9 cellular contexts compared by ENCODE assay signal in genomic region chr19:35544110-35544802, GRCh38. TPM values are rescaled to one million over a fixed set of nuclear protein-coding genes. Genes with fewer than 3 reads are reported as not detected.
A peak's percentile ranks its signal among the peaks of the same experiment; 100 is the strongest.
DNase-seq lines count a peak whose midpoint lies in the region; ATAC-seq and TF ChIP-seq lines count a peak whose summit lies in the region.
"Had no signal": no experiment of that assay in that cellular context is flagged by ENCODE, and none has a peak within 500 bp of the region (broad histone marks: within the 10 kb centered on the region; RNA-seq: fewer than 3 reads in every experiment).

No MANE protein-coding gene starts in this region.

- H3K4me3 ChIP-seq in CD4-positive, alpha-beta memory T cell (ENCODE audit: low read length in 2 of 2) = peak overlapping the region in 1 of 2 donors; percentile 84
- H3K4me3 ChIP-seq in OCI-LY1 (ENCODE audit: low read depth, low read length, poor library complexity, severe bottlenecking) = peak overlapping the region; percentile 90
- peak overlapping the region; percentile 66 for H3K4me3 ChIP-seq in endocrine pancreas (ENCODE audit: control insufficient read depth, insufficient read depth, low read length)
- H3K4me3 ChIP-seq in neuron (ENCODE audit: low read length) = peak overlapping the region; percentile 58

- peaks cover 3 to 8% of the 10 kb centered on the region in 2 donors for H3K36me3 Mint-ChIP-seq in CD4-positive, alpha-beta memory T cell

- H2AFZ ChIP-seq in OCI-LY1 (ENCODE audit: low read length) (no peak overlapping the region), neuron (ENCODE audit: low read depth, low read length) (no peak overlapping the region)

- no peaks in the 10 kb centered on the region for H3K9me2 ChIP-seq in OCI-LY1 (ENCODE audit: low read depth, low read length)

- H3K27ac Mint-ChIP-seq in CD4-positive, alpha-beta memory T cell = peak overlapping the region; percentile 87 to 96 (median 93)

- H3K9me3 ChIP-seq in CD4-positive, alpha-beta memory T cell (ENCODE audit: control insufficient read depth in 1 of 2, low read length in 2 of 2) = no peaks in the 10 kb centered on the region
- no peaks in the 10 kb centered on the region for H3K9me3 ChIP-seq in OCI-LY1 (ENCODE audit: low read length)
- no peaks in the 10 kb centered on the region for H3K9me3 ChIP-seq in endocrine pancreas (ENCODE audit: control insufficient read depth, low read length)
- no peaks in the 10 kb centered on the region for H3K9me3 ChIP-seq in neuron (ENCODE audit: low read length)

- no peaks in the 10 kb centered on the region for H3K27me3 Mint-ChIP-seq in CD4-positive, alpha-beta memory T cell

- no peaks in the 10 kb centered on the region for H4K20me1 ChIP-seq in OCI-LY1 (ENCODE audit: insufficient read depth, low read length)

- H3K27me3 ChIP-seq in CD4-positive, alpha-beta memory T cell (ENCODE audit: insufficient read depth, low read length) = no peaks in the 10 kb centered on the region
- H3K27me3 ChIP-seq in OCI-LY1 (ENCODE audit: insufficient read depth, low read length) (no peaks in the 10 kb centered on the region), endocrine pancreas (ENCODE audit: control insufficient read depth, insufficient read depth, low read length) (no peaks in the 10 kb centered on the region), neuron (ENCODE audit: insufficient read depth, low read length) (no peaks in the 10 kb centered on the region)

- intact Hi-C loops in CD4-positive, alpha-beta memory T cell (cut with micrococcal nuclease) = no loop called here

- H3K9me3 Mint-ChIP-seq in CD4-positive, alpha-beta memory T cell = no peaks in the 10 kb centered on the region

- H3K27ac ChIP-seq in CD4-positive, alpha-beta memory T cell (ENCODE audit: low read depth, low read length) = peak overlapping the region; percentile 76
- no peak overlapping the region for H3K27ac ChIP-seq in OCI-LY1 (ENCODE audit: low read depth, low read length, poor library complexity, severe bottlenecking)

- no peak for DNase-seq in CD4-positive, alpha-beta memory T cell
- no peak for DNase-seq in GF-D8 (lab: John Stamatoyannopoulos, UW)
- DNase-seq in UCSD-AML1 (lab: John Stamatoyannopoulos, UW; ENCODE audit: unreplicated experiment) = no peak
- DNase-seq: activated effector memory CD4-positive, alpha-beta T cell treated with anti-CD3 and anti-CD28 coated beads, Interleukin-2, amount 50 U/mL, for 16 hours had no signal

- POLR2A ChIA-PET in CD4-positive, alpha-beta memory T cell (lab: Charles Lee; ENCODE audit: partially characterized antibody) = interaction anchor here (1.1 kb wide), 1 partner anchor 10 kb away, joined by 3 read pairs; no protein-coding TSS in a partner anchor

- peaks cover 24% of the 10 kb centered on the region for H3K4me1 ChIP-seq in CD4-positive, alpha-beta memory T cell (ENCODE audit: insufficient read depth, low read length)
- H3K4me1 ChIP-seq in OCI-LY1 (ENCODE audit: insufficient read depth, low read length, severe bottlenecking) = peaks cover 38% of the 10 kb centered on the region
- no peaks in the 10 kb centered on the region for H3K4me1 ChIP-seq in endocrine pancreas (ENCODE audit: control insufficient read depth, insufficient read depth, low read length)
- H3K4me1 ChIP-seq in neuron (ENCODE audit: insufficient read depth, low read length) = peaks cover 13% of the 10 kb centered on the region

- no peak for ATAC-seq in HG03354 (IDR thresholded peaks at IDR 0.05; ENCODE audit: poor library complexity, severe bottlenecking, unreplicated experiment)
- ATAC-seq in GM21526 (IDR thresholded peaks at IDR 0.05; ENCODE audit: low FRiP score, unreplicated experiment) = no peak

- H3K4me2 ChIP-seq in OCI-LY1 (ENCODE audit: low read length) = peak overlapping the region; percentile 84

- no peak for TF ChIP-seq CTCF in OCI-LY1 (IDR thresholded peaks at IDR 0.05; ENCODE audit: low read length)

- H3K36me3 ChIP-seq in CD4-positive, alpha-beta memory T cell (ENCODE audit: insufficient read depth, low read length) = no peaks in the 10 kb centered on the region
- H3K36me3 ChIP-seq in OCI-LY1 (ENCODE audit: insufficient read depth, low read length) (peaks cover 11% of the 10 kb centered on the region; the same call in 1 of the 2 replicates), endocrine pancreas (ENCODE audit: control insufficient read depth, insufficient read depth, low read length) (no peaks in the 10 kb centered on the region), neuron (ENCODE audit: insufficient read depth, low read length) (no peaks in the 10 kb centered on the region)

- no peaks in the 10 kb centered on the region for H3F3A ChIP-seq in OCI-LY1 (ENCODE audit: insufficient read depth, low read length)

- CTCF ChIA-PET in CD4-positive, alpha-beta memory T cell (lab: Charles Lee; ENCODE audit: partially characterized antibody) = no interaction called here

- peaks cover 22 to 45% (median 32%) of the 10 kb centered on the region in 4 donors for H3K4me1 Mint-ChIP-seq in CD4-positive, alpha-beta memory T cell

- peak overlapping the region; percentile 84 to 92 (median 88) for H3K4me3 Mint-ChIP-seq in CD4-positive, alpha-beta memory T cell

- no peaks in the 10 kb centered on the region for H3K79me2 ChIP-seq in OCI-LY1 (ENCODE audit: insufficient read depth, low read length)

- H3K9ac ChIP-seq in OCI-LY1 (ENCODE audit: low read length) (peak overlapping the region; percentile 91), endocrine pancreas (ENCODE audit: control insufficient read depth, insufficient read depth, low read length) (peak overlapping the region; percentile 92)

RNA-seq across cellular contexts. Expression of gene TMEM147, which starts 1.2 kb away (rescaled TPM):
- 10 to 100 TPM; 41.3 to 41.9 TPM for total RNA-seq in CD4-positive, alpha-beta memory T cell
- polyA plus RNA-seq in CD4-positive, alpha-beta memory T cell = 100 to 1,000 TPM; 160 to 189 TPM

RNA-seq across cellular contexts. Expression of gene GAPDHS, which starts 11.0 kb away (rescaled TPM):
- not detected for total RNA-seq in CD4-positive, alpha-beta memory T cell
- not detected for polyA plus RNA-seq in CD4-positive, alpha-beta memory T cell

RNA-seq across cellular contexts. Expression of gene SBSN, which starts 16.1 kb away (rescaled TPM):
- total RNA-seq in CD4-positive, alpha-beta memory T cell = not detected
- polyA plus RNA-seq in CD4-positive, alpha-beta memory T cell = not detected

RNA-seq across cellular contexts. Expression of gene ATP4A, which starts 19.2 kb away (rescaled TPM):
- not detected for total RNA-seq in CD4-positive, alpha-beta memory T cell
- not detected for polyA plus RNA-seq in CD4-positive, alpha-beta memory T cell

RNA-seq across cellular contexts. Expression of gene DMKN, which starts 30.8 kb away (rescaled TPM):
- 1 to 10 TPM in 1 of 2 experiments, under 1 TPM in 1; 0.97 to 1.4 TPM for total RNA-seq in CD4-positive, alpha-beta memory T cell
- polyA plus RNA-seq in CD4-positive, alpha-beta memory T cell = under 1 TPM in 1 of 2 donors, not detected in 1; 0.89 TPM
